ENCODE assay signal across 1 cellular context in genomic region chr15:66018178-66018797, GRCh38.
TF ChIP-seq lines count a peak whose summit lies in the region.

No MANE protein-coding gene starts in this region.

TF ChIP-seq in HEK293, 187 proteins besides CTCF, POLR2A, EP300 and RAD21 (continued from another document):
- TF ChIP-seq AEBP2 (tag by site-specific recombination; IDR thresholded peaks at IDR 0.05; ENCODE audit: borderline replicate concordance), result no peak
- peak; percentile 76 for TF ChIP-seq EGR2 (tag by site-specific recombination; IDR thresholded peaks at IDR 0.05; ENCODE audit: low read depth)
- no peak for TF ChIP-seq ZNF114 (tag by site-specific recombination; IDR thresholded peaks at IDR 0.05)
- no peak for TF ChIP-seq ZNF324 (tag by site-specific recombination; IDR thresholded peaks at IDR 0.05)
- TF ChIP-seq ZNF521 (tag by site-specific recombination; IDR thresholded peaks at IDR 0.05), result no peak
- TF ChIP-seq SCRT2 (tag by site-specific recombination; IDR thresholded peaks at IDR 0.05), result peak; percentile 76
- TF ChIP-seq ZNF777 (tag by site-specific recombination; IDR thresholded peaks at IDR 0.05; ENCODE audit: borderline replicate concordance), result no peak
- 0 out of 2 replicates have a peak, but pooled peaks have one; percentile 54 for TF ChIP-seq SCRT1 (tag by site-specific recombination; IDR thresholded peaks at IDR 0.05; ENCODE audit: borderline replicate concordance)
- TF ChIP-seq ZFHX2 (tag by site-specific recombination; conservative IDR thresholded peaks at IDR 0.05), result peak; percentile 88
- no peak for TF ChIP-seq ZNF513 (tag by site-specific recombination; IDR thresholded peaks at IDR 0.05)
